In genomic region chr1:147700042-147700711, GRCh38 we compare ENCODE assay signal across 8 cellular contexts. TPM values are rescaled to one million over a fixed set of nuclear protein-coding genes. Genes with fewer than 3 reads are reported as not detected.
DNase-seq lines count a peak whose midpoint lies in the region; ATAC-seq and TF ChIP-seq lines count a peak whose summit lies in the region.

No MANE protein-coding gene starts in this region.

- H3K4me3 ChIP-seq in HCT116 (replicated peaks in 1 of 2; ENCODE audit: low read depth in 1 of 2, low read length in 2 of 2) (no peak overlapping the region), mesendoderm (ENCODE audit: low read length) (no peak overlapping the region)

- H3K4ac ChIP-seq in mesendoderm (ENCODE audit: low read depth, low read length) = no peak overlapping the region

- no peaks in the 10 kb centered on the region for H4K20me1 ChIP-seq in HCT116 (ENCODE audit: insufficient read depth)

- H3K4me2 ChIP-seq in HCT116 (ENCODE audit: low read length) = peak overlapping the region; percentile 41
- no peak overlapping the region for H3K4me2 ChIP-seq in mesendoderm (ENCODE audit: low read length)

- TF ChIP-seq RAD21 in HCT116 (IDR thresholded peaks at IDR 0.05; ENCODE audit: low read depth) = peak; percentile 75

- H3K56ac ChIP-seq in mesendoderm (ENCODE audit: low read length) = peak overlapping the region; percentile 67

- H3K79me2 ChIP-seq in HCT116 (ENCODE audit: insufficient read depth, low read length) (no peaks in the 10 kb centered on the region), mesendoderm (ENCODE audit: control insufficient read depth, insufficient read depth, low read length) (no peaks in the 10 kb centered on the region)

- H3K27ac ChIP-seq in C4-2B (no peak overlapping the region), HCT116 (ENCODE audit: low read depth, low read length) (no peak overlapping the region), mesendoderm (ENCODE audit: low read depth, low read length) (no peak overlapping the region)

- H2BK15ac ChIP-seq in mesendoderm (replicated peaks; ENCODE audit: low read depth) = no peak overlapping the region

- no peak overlapping the region for H2AK5ac ChIP-seq in mesendoderm (ENCODE audit: low read length)

- peak overlapping the region; percentile 87 for H2AFZ ChIP-seq in HCT116 (ENCODE audit: low read depth, low read length, poor library complexity, severe bottlenecking)

- H3K9me2 ChIP-seq in HCT116 (ENCODE audit: insufficient read depth) = no peaks in the 10 kb centered on the region

- H3K9me3 ChIP-seq in HCT116 (ENCODE audit: control insufficient read depth in 1 of 2, insufficient read depth in 1 of 2, low read depth in 1 of 2, low read length in 2 of 2) = no peaks in the 10 kb centered on the region

- peaks cover 0 to 4% of the 10 kb centered on the region in 2 experiments; a peak in 2 of 4 replicates for H3K4me1 ChIP-seq in HCT116 (ENCODE audit: control insufficient read depth in 1 of 2, insufficient read depth in 2 of 2, low read length in 2 of 2)
- no peaks in the 10 kb centered on the region for H3K4me1 ChIP-seq in mesendoderm (ENCODE audit: control insufficient read depth, low read depth, low read length)

- H4K5ac ChIP-seq in mesendoderm (ENCODE audit: low read length) = no peak overlapping the region

- CTCF ChIA-PET in HCT116 (lab: Charles Lee) = no interaction called here

- H2BK5ac ChIP-seq in mesendoderm (ENCODE audit: low read length) = no peak overlapping the region

- TF ChIP-seq CTCF in C4-2B (conservative IDR thresholded peaks at IDR 0.05) (peak; percentile 96), HCT116 (IDR thresholded peaks at IDR 0.05 in 2 of 3, conservative IDR thresholded peaks at IDR 0.05 in 1 of 3; ENCODE audit: borderline replicate concordance in 1 of 3, insufficient read depth in 1 of 3, low read depth in 2 of 3, low read length in 2 of 3) (peak; percentile 67 to 98 (median 90); a peak in 5 of 6 replicates)

- intact Hi-C loops in HCT116 (cut with micrococcal nuclease) = loop anchor here (5.0 kb wide), 3 partner anchors 58 to 203 kb away; no protein-coding TSS in a partner anchor

- H3K27me3 ChIP-seq in HCT116 (ENCODE audit: insufficient read depth, low read length) (no peaks in the 10 kb centered on the region), mesendoderm (ENCODE audit: insufficient read depth, low read length, poor library complexity) (no peaks in the 10 kb centered on the region)

- TF ChIP-seq POLR2A in HCT116 (IDR thresholded peaks at IDR 0.05; ENCODE audit: borderline replicate concordance, extremely low read depth, insufficient read depth, insufficient read length) = no peak

- POLR2A ChIA-PET in HCT116 (lab: Charles Lee) = no interaction called here

- H2BK120ac ChIP-seq in mesendoderm (ENCODE audit: low read depth, low read length) = no peak overlapping the region

- no CpG with 5 or more reads among the region's 5 CpGs for WGBS in mesendoderm (ENCODE audit: extremely low coverage, insufficient coverage, low lambda C conversion rate)

- DNase-seq in HCT116 (ENCODE audit: low read depth, low spot score) = peak; percentile 36
- peak; percentile 69 for DNase-seq in NCI-H69 (lab: John Stamatoyannopoulos, UW)
- peak; percentile 6 to 31 for DNase-seq in activated CD8-positive, alpha-beta memory T cell treated with anti-CD3 and anti-CD28 coated beads for 4 hours (ENCODE audit: low read depth in 2 of 2)
- DNase-seq in effector CD8-positive, alpha-beta T cell (lab: John Stamatoyannopoulos, UW) = peak; percentile 17
- DNase-seq in mesendoderm = peak; percentile 80
- DNase-seq in stimulated activated CD8-positive, alpha-beta memory T cell treated with anti-CD3 and anti-CD28 coated beads, Interleukin-2, amount 100 ng/mL, for 1 hour (ENCODE audit: low read depth in 2 of 2) = peak; percentile 24 to 27

- H3K9ac ChIP-seq in HCT116 (ENCODE audit: low read length) (no peak overlapping the region), mesendoderm (ENCODE audit: low read length) (peak overlapping the region; percentile 19)

- no peaks in the 10 kb centered on the region for H3K79me1 ChIP-seq in mesendoderm (ENCODE audit: low read length)

- RAD21 ChIA-PET in HCT116 (lab: Charles Lee; ENCODE audit: low non-redundant PET in 1 of 2, low total read pairs in 2 of 2, uncharacterized antibody in 2 of 2, unreplicated experiment in 2 of 2) = no interaction called here

- H3K23ac ChIP-seq in mesendoderm (ENCODE audit: low read length) = no peak overlapping the region

- H3K36me3 ChIP-seq in HCT116 (ENCODE audit: control insufficient read depth in 1 of 2, insufficient read depth in 2 of 2, low read length in 2 of 2) (no peaks in the 10 kb centered on the region), mesendoderm (ENCODE audit: control insufficient read depth, insufficient read depth, low read length) (no peaks in the 10 kb centered on the region)

- H3K18ac ChIP-seq in mesendoderm (ENCODE audit: low read length) = no peak overlapping the region

- H4K8ac ChIP-seq in mesendoderm (ENCODE audit: low read depth, low read length) = no peak overlapping the region

- ATAC-seq in HCT116 = peak; percentile 95
- ATAC-seq in GM21786 (IDR thresholded peaks at IDR 0.05; ENCODE audit: unreplicated experiment) = no peak

- no TSS peak for BruUV-seq in HCT116 (replicated peaks; lab: Mats Ljungman, UMichigan)

TF ChIP-seq in HCT116, 20 proteins besides CTCF, POLR2A, EP300 and RAD21:
- TF ChIP-seq CBX3 (IDR thresholded peaks at IDR 0.05; ENCODE audit: low read depth) = peak; percentile 42; the same call in 1 of the 2 replicates
- TF ChIP-seq SP1 (IDR thresholded peaks at IDR 0.05; ENCODE audit: low read depth) = no peak
- no peak for TF ChIP-seq JUND (IDR thresholded peaks at IDR 0.05)
- TF ChIP-seq ZBTB33 (IDR thresholded peaks at IDR 0.05; ENCODE audit: extremely low read depth, insufficient replicate concordance, low read length) = no peak
- peak; percentile 67 for TF ChIP-seq TCF7L2 (IDR thresholded peaks at IDR 0.05; ENCODE audit: borderline replicate concordance, extremely low read depth, insufficient read depth, insufficient read length)
- TF ChIP-seq EZH2phosphoT487 (IDR thresholded peaks at IDR 0.05; ENCODE audit: borderline replicate concordance) = no peak
- TF ChIP-seq SIN3A (IDR thresholded peaks at IDR 0.05; ENCODE audit: low read depth) = no peak
- no peak for TF ChIP-seq YY1 (IDR thresholded peaks at IDR 0.05; ENCODE audit: extremely low read depth, insufficient replicate concordance, low read depth, low read length)
- TF ChIP-seq ZFX (IDR thresholded peaks at IDR 0.05) = no peak
- no peak for TF ChIP-seq MAX (IDR thresholded peaks at IDR 0.05)
- no peak for TF ChIP-seq ATF3 (IDR thresholded peaks at IDR 0.05)
- no peak for TF ChIP-seq ELF1 (IDR thresholded peaks at IDR 0.05; ENCODE audit: borderline replicate concordance, low read depth)
- TF ChIP-seq EGR1 (IDR thresholded peaks at IDR 0.05; ENCODE audit: low read depth) = no peak
- no peak for TF ChIP-seq FOSL1 (IDR thresholded peaks at IDR 0.05; ENCODE audit: low read depth)
- no peak for TF ChIP-seq POLR2AphosphoS5 (IDR thresholded peaks at IDR 0.05; ENCODE audit: low read depth, low read length)
- TF ChIP-seq EZH2 (IDR thresholded peaks at IDR 0.05) = no peak

RNA-seq across cellular contexts. Expression of gene ACP6, which starts 29.9 kb away (rescaled TPM):
- total RNA-seq in HCT116 (2021; ENCODE audit: unreplicated experiment) = 26.4 TPM
- 17.8 and 25.9 TPM in 2 replicates for polyA plus RNA-seq in HCT116 (2012)
- polyA plus RNA-seq in mesendoderm (2013, experiment 1 of 2) = 9.3 TPM
- polyA plus RNA-seq in mesendoderm (2013, experiment 2 of 2) = 9.1 TPM

Comparison
In these comparisons a context has a peak if more than half of its experiments do, and no peak if none do; other contexts are left out.
1. DNase-seq: peak in every context shown above with its lines; median percentile 80 in mesendoderm; 69 in NCI-H69; 36 in HCT116; 26 in stimulated activated CD8-positive, alpha-beta memory T cell treated with anti-CD3 and anti-CD28 coated beads, Interleukin-2, amount 100 ng/mL, for 1 hour; 18 in activated CD8-positive, alpha-beta memory T cell treated with anti-CD3 and anti-CD28 coated beads for 4 hours; 17 in effector CD8-positive, alpha-beta T cell.